In genomic region chr4:73620115-73620792, GRCh38 we compare ENCODE assay signal across 8 cellular contexts. TPM values are rescaled to one million over a fixed set of nuclear protein-coding genes. Genes with fewer than 3 reads are reported as not detected.
DNase-seq lines count a peak whose midpoint lies in the region; ATAC-seq and TF ChIP-seq lines count a peak whose summit lies in the region.

A gene with protein sequence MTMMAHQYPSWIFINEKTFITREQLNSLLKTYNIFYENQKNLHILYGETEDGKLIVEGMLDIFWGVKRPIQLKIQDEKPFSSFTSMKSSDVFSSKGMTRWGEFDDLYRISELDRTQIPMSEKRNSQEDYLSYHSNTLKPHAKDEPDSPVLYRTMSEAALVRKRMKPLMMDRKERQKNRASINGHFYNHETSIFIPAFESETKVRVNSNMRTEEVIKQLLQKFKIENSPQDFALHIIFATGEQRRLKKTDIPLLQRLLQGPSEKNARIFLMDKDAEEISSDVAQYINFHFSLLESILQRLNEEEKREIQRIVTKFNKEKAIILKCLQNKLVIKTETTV (minus strand): TSS chr4:73620436. CDS start chr4:73611795, 8,641 bp downstream.

- no peaks in the 10 kb centered on the region for H3K36me3 ChIP-seq in OCI-LY3 (replicated peaks; ENCODE audit: low read depth, low read length)

- H3K9me3 ChIP-seq in OCI-LY3 (ENCODE audit: insufficient read depth, low read length) = no peaks in the 10 kb centered on the region

- no peaks in the 10 kb centered on the region for H3K9me3 Mint-ChIP-seq in dendritic cell treated with granulocyte-macrophage colony-stimulating factor and Interleukin-4, amounts not matched to agents 40 ng/mL and 50 ng/mL, for 4 days
- no peaks in the 10 kb centered on the region for H3K9me3 Mint-ChIP-seq in naive B cell

- H3K4me3 Mint-ChIP-seq in dendritic cell treated with granulocyte-macrophage colony-stimulating factor and Interleukin-4, amounts not matched to agents 40 ng/mL and 50 ng/mL, for 4 days = peak within 1 kb of the TSS; percentile 59
- peak within 1 kb of the TSS in 7 of 8 donors; percentile 35 to 80 (median 63) for H3K4me3 Mint-ChIP-seq in naive B cell

- peaks cover 23% of the 10 kb centered on the region for H3K27me3 Mint-ChIP-seq in dendritic cell treated with granulocyte-macrophage colony-stimulating factor and Interleukin-4, amounts not matched to agents 40 ng/mL and 50 ng/mL, for 4 days
- H3K27me3 Mint-ChIP-seq in naive B cell = peaks cover 11 to 29% (median 18%) of the 10 kb centered on the region in 3 donors

- H3K27ac Mint-ChIP-seq in dendritic cell treated with granulocyte-macrophage colony-stimulating factor and Interleukin-4, amounts not matched to agents 40 ng/mL and 50 ng/mL, for 4 days = no peak within 1 kb of the TSS
- H3K27ac Mint-ChIP-seq in naive B cell = peak within 1 kb of the TSS in 3 of 6 donors; percentile 7 to 75 (median 68)

- no peak within 1 kb of the TSS for H3K9ac ChIP-seq in OCI-LY3 (ENCODE audit: low read length)

- H3K27ac ChIP-seq in OCI-LY3 (ENCODE audit: low read length) = no peak within 1 kb of the TSS

- no peaks in the 10 kb centered on the region for H3K79me2 ChIP-seq in OCI-LY3 (ENCODE audit: low read length)

- H3K4me1 ChIP-seq in OCI-LY3 (ENCODE audit: low read length) = 0 out of 2 replicates have a peak, but pooled peaks cover 5% of the 10 kb centered on the region

- H3K4me3 ChIP-seq in OCI-LY3 (ENCODE audit: low read length) = peak within 1 kb of the TSS; percentile 75

- intact Hi-C loops in dendritic cell treated with granulocyte-macrophage colony-stimulating factor and Interleukin-4, amounts not matched to agents 40 ng/mL and 50 ng/mL, for 4 days (cut with micrococcal nuclease) = no loop called here

- H2AFZ ChIP-seq in OCI-LY3 (ENCODE audit: low read depth, low read length) = peak within 1 kb of the TSS; percentile 37; the same call in 1 of the 2 replicates

- DNase-seq in DMS79 (lab: John Stamatoyannopoulos, UW) = peak; percentile 21
- no peak for DNase-seq in naive B cell
- DNase-seq in inferior parietal cortex (ENCODE audit: extremely low spot score) = no peak
- no peak for DNase-seq in dedifferentiated amniotic fluid mesenchymal stem cell (ENCODE audit: extremely low spot score)

- peaks cover 38% of the 10 kb centered on the region for H3K27me3 ChIP-seq in OCI-LY3 (ENCODE audit: low read depth, low read length)

- H3K4me1 Mint-ChIP-seq in dendritic cell treated with granulocyte-macrophage colony-stimulating factor and Interleukin-4, amounts not matched to agents 40 ng/mL and 50 ng/mL, for 4 days (ENCODE audit: low read depth) = peaks cover 17% of the 10 kb centered on the region
- peaks cover 8 to 12% (median 9%) of the 10 kb centered on the region in 3 donors for H3K4me1 Mint-ChIP-seq in naive B cell

- ATAC-seq in GM19452 (IDR thresholded peaks at IDR 0.05; ENCODE audit: unreplicated experiment) = peak; percentile 92
- peak; percentile 82 for ATAC-seq in HG03442 (IDR thresholded peaks at IDR 0.05; ENCODE audit: unreplicated experiment)
- ATAC-seq in naive B cell (ENCODE audit: low read depth in 2 of 2) = peak; percentile 65 to 75

- H3K4me2 ChIP-seq in OCI-LY3 (ENCODE audit: low read length) = peak within 1 kb of the TSS; percentile 83

- TF ChIP-seq CTCF in OCI-LY3 (IDR thresholded peaks at IDR 0.05; ENCODE audit: low read depth, low read length) = no peak

- no peaks in the 10 kb centered on the region for H3K36me3 Mint-ChIP-seq in dendritic cell treated with granulocyte-macrophage colony-stimulating factor and Interleukin-4, amounts not matched to agents 40 ng/mL and 50 ng/mL, for 4 days (ENCODE audit: low read depth)
- no peaks in the 10 kb centered on the region for H3K36me3 Mint-ChIP-seq in naive B cell

- H4K20me1 ChIP-seq in OCI-LY3 (ENCODE audit: insufficient read depth, low read length) = no peaks in the 10 kb centered on the region

RNA-seq across cellular contexts. Expression of the gene that starts here (rescaled TPM):
- 1 to 10 TPM in 1 of 6 donors, under 1 TPM in 1, not detected in 4; 0.52 to 2.1 TPM for polyA plus RNA-seq in naive B cell (ENCODE audit: low read depth in 6 of 6)
